Comparison of ENCODE assay signal across 10 cellular contexts in genomic region chr6:139882234-139882633, GRCh38.
DNase-seq lines count a peak whose midpoint lies in the region; ATAC-seq and TF ChIP-seq lines count a peak whose summit lies in the region.
"Had no signal": no experiment of that assay in that cellular context is flagged by ENCODE, and none has a peak within 500 bp of the region (broad histone marks: within the 10 kb centered on the region; RNA-seq: fewer than 3 reads in every experiment).

No MANE protein-coding gene starts in this region.

- DNase-seq in NCI-H82 (lab: John Stamatoyannopoulos, UW) (peak; percentile 10), NCI-H82 treated with DMSO at 0.1 percent for 48 hours (lab: John Stamatoyannopoulos, UW; ENCODE audit: unreplicated experiment) (no peak), UCSD-AML1 (lab: John Stamatoyannopoulos, UW; ENCODE audit: unreplicated experiment) (peak; percentile 37), hepatic stellate cell (ENCODE audit: low spot score) (peak; percentile 57), transverse colon (no peak), NCI-H2171 (lab: John Stamatoyannopoulos, UW) (no peak)
- no peak for DNase-seq in activated T-helper 2 cell treated with anti-CD3 and anti-CD28 coated beads, Interferon-gamma antibody, Interleukin-2, Interleukin-4, amounts not matched to agents 10 μg/mL and 5 μg/mL and 100 μg/mL, durations not matched to agents 14 hours and 24 hours and 36 hours (ENCODE audit: low spot score)
- DNase-seq: stimulated activated CD8-positive, alpha-beta memory T cell treated with anti-CD3 and anti-CD28 coated beads, Interleukin-4, amount 100 ng/mL, for 48 hours had no signal

- no peaks in the 10 kb centered on the region for H3K4me1 Mint-ChIP-seq in activated T-helper 2 cell treated with anti-CD3 and anti-CD28 coated beads, Interferon-gamma antibody, Interleukin-2, Interleukin-4, amounts not matched to agents 10 μg/mL and 5 μg/mL and 100 μg/mL, durations not matched to agents 14 hours and 24 hours and 36 hours (ENCODE audit: low read depth)

- no peak for TF ChIP-seq CTCF in transverse colon (IDR thresholded peaks at IDR 0.05)

- peak overlapping the region; percentile 27 to 55 (median 47) for H3K27ac ChIP-seq in transverse colon

- intact Hi-C loops in transverse colon (cut with DNase I; ENCODE audit: low total_unique reads): no loop called here
- intact Hi-C loops in activated T-helper 2 cell treated with anti-CD3 and anti-CD28 coated beads, Interferon-gamma antibody, Interleukin-2, Interleukin-4, amounts not matched to agents 10 μg/mL and 5 μg/mL and 100 μg/mL, durations not matched to agents 14 hours and 24 hours and 36 hours (cut with micrococcal nuclease): loop anchor here (5.0 kb wide), 1 partner anchor 1040 kb away; no protein-coding TSS in a partner anchor

- peaks cover 4% of the 10 kb centered on the region for H3K27me3 Mint-ChIP-seq in activated T-helper 2 cell treated with anti-CD3 and anti-CD28 coated beads, Interferon-gamma antibody, Interleukin-2, Interleukin-4, amounts not matched to agents 10 μg/mL and 5 μg/mL and 100 μg/mL, durations not matched to agents 14 hours and 24 hours and 36 hours (ENCODE audit: low read depth)

- in situ Hi-C loops in transverse colon (cut with MboI; ENCODE audit: low pct_ligation_motif_present in 1 of 4, low pct_unique_long_range_greater_than_20kb in 1 of 4, low sequenced_read_pairs in 3 of 4): loop anchor here in 1 of 4 donors (25.0 kb wide), 1 partner anchor 495 kb away; no protein-coding TSS in a partner anchor

- WGBS in transverse colon (ENCODE audit: low coverage in 1 of 2), 2 donors: 58 to 79% methylated on average over 4 to 6 of the region's 6 CpGs

- H3K36me3 ChIP-seq in transverse colon: no peaks in the 10 kb centered on the region

- no peaks in the 10 kb centered on the region for H3K9me3 Mint-ChIP-seq in activated T-helper 2 cell treated with anti-CD3 and anti-CD28 coated beads, Interferon-gamma antibody, Interleukin-2, Interleukin-4, amounts not matched to agents 10 μg/mL and 5 μg/mL and 100 μg/mL, durations not matched to agents 14 hours and 24 hours and 36 hours

- H3K9me3 ChIP-seq in transverse colon: no peaks in the 10 kb centered on the region
- H3K9me3 ChIP-seq: A549 had no signal

- no peak overlapping the region for H3K4me3 ChIP-seq in transverse colon
- H3K4me3 ChIP-seq: A549 had no signal

- no peak for TF ChIP-seq POLR2A in transverse colon (IDR thresholded peaks at IDR 0.05)

- no peak overlapping the region for H3K4me3 Mint-ChIP-seq in activated T-helper 2 cell treated with anti-CD3 and anti-CD28 coated beads, Interferon-gamma antibody, Interleukin-2, Interleukin-4, amounts not matched to agents 10 μg/mL and 5 μg/mL and 100 μg/mL, durations not matched to agents 14 hours and 24 hours and 36 hours (ENCODE audit: low read depth)

- no peak for ATAC-seq in GM19452 (IDR thresholded peaks at IDR 0.05; ENCODE audit: unreplicated experiment)

- no peak overlapping the region for H3K27ac Mint-ChIP-seq in activated T-helper 2 cell treated with anti-CD3 and anti-CD28 coated beads, Interferon-gamma antibody, Interleukin-2, Interleukin-4, amounts not matched to agents 10 μg/mL and 5 μg/mL and 100 μg/mL, durations not matched to agents 14 hours and 24 hours and 36 hours

- H3K27me3 ChIP-seq in transverse colon: no peaks in the 10 kb centered on the region

- no peak for TF ChIP-seq EP300 in transverse colon (IDR thresholded peaks at IDR 0.05; ENCODE audit: low read depth)

- peaks cover 7 to 21% (median 10%) of the 10 kb centered on the region in 4 donors for H3K4me1 ChIP-seq in transverse colon

- H3K36me3 Mint-ChIP-seq in activated T-helper 2 cell treated with anti-CD3 and anti-CD28 coated beads, Interferon-gamma antibody, Interleukin-2, Interleukin-4, amounts not matched to agents 10 μg/mL and 5 μg/mL and 100 μg/mL, durations not matched to agents 14 hours and 24 hours and 36 hours (ENCODE audit: low read depth): no peaks in the 10 kb centered on the region

Comparison
In these comparisons a context has a peak if more than half of its experiments do, and no peak if none do; other contexts are left out.
1. DNase-seq: peak in NCI-H82 (single experiment), UCSD-AML1 (single experiment) and hepatic stellate cell (single experiment); none in NCI-H82 treated with DMSO at 0.1 percent for 48 hours (single experiment), transverse colon (single experiment), NCI-H2171 (single experiment) and activated T-helper 2 cell treated with anti-CD3 and anti-CD28 coated beads, Interferon-gamma antibody, Interleukin-2, Interleukin-4, amounts not matched to agents 10 μg/mL and 5 μg/mL and 100 μg/mL, durations not matched to agents 14 hours and 24 hours and 36 hours (single experiment).